2 cellular contexts compared by ENCODE assay signal in genomic region chr2:3503046-3503445, GRCh38.
TF ChIP-seq lines count a peak whose summit lies in the region.

No MANE protein-coding gene starts in this region.

TF ChIP-seq in A549, 52 proteins besides CTCF, POLR2A, EP300 and RAD21:
- TF ChIP-seq, protein P1, sequence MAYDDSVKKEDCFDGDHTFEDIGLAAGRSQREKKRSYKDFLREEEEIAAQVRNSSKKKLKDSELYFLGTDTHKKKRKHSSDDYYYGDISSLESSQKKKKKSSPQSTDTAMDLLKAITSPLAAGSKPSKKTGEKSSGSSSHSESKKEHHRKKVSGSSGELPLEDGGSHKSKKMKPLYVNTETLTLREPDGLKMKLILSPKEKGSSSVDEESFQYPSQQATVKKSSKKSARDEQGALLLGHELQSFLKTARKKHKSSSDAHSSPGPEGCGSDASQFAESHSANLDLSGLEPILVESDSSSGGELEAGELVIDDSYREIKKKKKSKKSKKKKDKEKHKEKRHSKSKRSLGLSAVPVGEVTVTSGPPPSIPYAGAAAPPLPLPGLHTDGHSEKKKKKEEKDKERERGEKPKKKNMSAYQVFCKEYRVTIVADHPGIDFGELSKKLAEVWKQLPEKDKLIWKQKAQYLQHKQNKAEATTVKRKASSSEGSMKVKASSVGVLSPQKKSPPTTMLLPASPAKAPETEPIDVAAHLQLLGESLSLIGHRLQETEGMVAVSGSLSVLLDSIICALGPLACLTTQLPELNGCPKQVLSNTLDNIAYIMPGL (CRISPR knock-in tag; IDR thresholded peaks at IDR 0.05; ENCODE audit: borderline replicate concordance): no peak
- TF ChIP-seq TP53 (CRISPR knock-in tag; IDR thresholded peaks at IDR 0.05) (no peak), GATA3 (IDR thresholded peaks at IDR 0.05; ENCODE audit: borderline replicate concordance) (no peak), ESRRA (IDR thresholded peaks at IDR 0.05; ENCODE audit: borderline replicate concordance, low read length) (no peak), NR3C1 (IDR thresholded peaks at IDR 0.05) (no peak), USF2 (IDR thresholded peaks at IDR 0.05) (no peak), SREBF2 (IDR thresholded peaks at IDR 0.05) (no peak), JUN (IDR thresholded peaks at IDR 0.05) (no peak), FOXS1 (CRISPR knock-in tag; IDR thresholded peaks at IDR 0.05) (no peak), NPAS2 (CRISPR knock-in tag; IDR thresholded peaks at IDR 0.05; ENCODE audit: borderline replicate concordance) (no peak), RNF2 (IDR thresholded peaks at IDR 0.05; ENCODE audit: borderline replicate concordance, low read depth) (no peak), HDAC2 (IDR thresholded peaks at IDR 0.05) (no peak), EHMT2 (IDR thresholded peaks at IDR 0.05; ENCODE audit: low read depth) (no peak), CHD4 (IDR thresholded peaks at IDR 0.05; ENCODE audit: borderline replicate concordance) (no peak), FOSB (CRISPR knock-in tag; IDR thresholded peaks at IDR 0.05) (no peak)
- TF ChIP-seq, protein P2, sequence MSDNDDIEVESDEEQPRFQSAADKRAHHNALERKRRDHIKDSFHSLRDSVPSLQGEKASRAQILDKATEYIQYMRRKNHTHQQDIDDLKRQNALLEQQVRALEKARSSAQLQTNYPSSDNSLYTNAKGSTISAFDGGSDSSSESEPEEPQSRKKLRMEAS (IDR thresholded peaks at IDR 0.05): no peak

TF ChIP-seq in SK-N-SH, 30 proteins besides CTCF, POLR2A, EP300 and RAD21 (continued from another document):
- no peak for TF ChIP-seq TEAD4 (IDR thresholded peaks at IDR 0.05; ENCODE audit: borderline replicate concordance, insufficient read depth)
- TF ChIP-seq FOXM1 (IDR thresholded peaks at IDR 0.05; ENCODE audit: low read depth): no peak
- no peak for TF ChIP-seq YY1 (IDR thresholded peaks at IDR 0.05; ENCODE audit: low read depth)
- TF ChIP-seq, protein P3, sequence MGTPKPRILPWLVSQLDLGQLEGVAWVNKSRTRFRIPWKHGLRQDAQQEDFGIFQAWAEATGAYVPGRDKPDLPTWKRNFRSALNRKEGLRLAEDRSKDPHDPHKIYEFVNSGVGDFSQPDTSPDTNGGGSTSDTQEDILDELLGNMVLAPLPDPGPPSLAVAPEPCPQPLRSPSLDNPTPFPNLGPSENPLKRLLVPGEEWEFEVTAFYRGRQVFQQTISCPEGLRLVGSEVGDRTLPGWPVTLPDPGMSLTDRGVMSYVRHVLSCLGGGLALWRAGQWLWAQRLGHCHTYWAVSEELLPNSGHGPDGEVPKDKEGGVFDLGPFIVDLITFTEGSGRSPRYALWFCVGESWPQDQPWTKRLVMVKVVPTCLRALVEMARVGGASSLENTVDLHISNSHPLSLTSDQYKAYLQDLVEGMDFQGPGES (IDR thresholded peaks at IDR 0.05; ENCODE audit: low read depth, low read length): no peak
- no peak for TF ChIP-seq RFX5 (IDR thresholded peaks at IDR 0.05; ENCODE audit: low read length)
- no peak for TF ChIP-seq MXI1 (IDR thresholded peaks at IDR 0.05; ENCODE audit: low read depth, low read length)
- no peak for TF ChIP-seq FOSL2 (IDR thresholded peaks at IDR 0.05; ENCODE audit: borderline replicate concordance, low read depth)
- no peak for TF ChIP-seq NFIC (IDR thresholded peaks at IDR 0.05; ENCODE audit: borderline replicate concordance)
- TF ChIP-seq, protein P4, sequence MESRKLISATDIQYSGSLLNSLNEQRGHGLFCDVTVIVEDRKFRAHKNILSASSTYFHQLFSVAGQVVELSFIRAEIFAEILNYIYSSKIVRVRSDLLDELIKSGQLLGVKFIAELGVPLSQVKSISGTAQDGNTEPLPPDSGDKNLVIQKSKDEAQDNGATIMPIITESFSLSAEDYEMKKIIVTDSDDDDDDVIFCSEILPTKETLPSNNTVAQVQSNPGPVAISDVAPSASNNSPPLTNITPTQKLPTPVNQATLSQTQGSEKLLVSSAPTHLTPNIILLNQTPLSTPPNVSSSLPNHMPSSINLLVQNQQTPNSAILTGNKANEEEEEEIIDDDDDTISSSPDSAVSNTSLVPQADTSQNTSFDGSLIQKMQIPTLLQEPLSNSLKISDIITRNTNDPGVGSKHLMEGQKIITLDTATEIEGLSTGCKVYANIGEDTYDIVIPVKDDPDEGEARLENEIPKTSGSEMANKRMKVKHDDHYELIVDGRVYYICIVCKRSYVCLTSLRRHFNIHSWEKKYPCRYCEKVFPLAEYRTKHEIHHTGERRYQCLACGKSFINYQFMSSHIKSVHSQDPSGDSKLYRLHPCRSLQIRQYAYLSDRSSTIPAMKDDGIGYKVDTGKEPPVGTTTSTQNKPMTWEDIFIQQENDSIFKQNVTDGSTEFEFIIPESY (IDR thresholded peaks at IDR 0.05; ENCODE audit: borderline replicate concordance, low read depth): no peak
- TF ChIP-seq MEF2A (IDR thresholded peaks at IDR 0.05; ENCODE audit: borderline replicate concordance, low read depth): no peak
- TF ChIP-seq ELF1 (IDR thresholded peaks at IDR 0.05): no peak
- no peak for TF ChIP-seq GATA2 (CRISPR knock-in tag; IDR thresholded peaks at IDR 0.05)
- TF ChIP-seq CHD2 (IDR thresholded peaks at IDR 0.05; ENCODE audit: low read length, partially characterized antibody): no peak
- TF ChIP-seq, protein P2 (IDR thresholded peaks at IDR 0.05; ENCODE audit: low read depth): no peak
- TF ChIP-seq RCOR1 (IDR thresholded peaks at IDR 0.05; ENCODE audit: low read length): no peak
TF ChIP-seq in SK-N-SH: peak in this region for 0.
